1 cellular context compared by ENCODE assay signal in the genomic region with DNA sequence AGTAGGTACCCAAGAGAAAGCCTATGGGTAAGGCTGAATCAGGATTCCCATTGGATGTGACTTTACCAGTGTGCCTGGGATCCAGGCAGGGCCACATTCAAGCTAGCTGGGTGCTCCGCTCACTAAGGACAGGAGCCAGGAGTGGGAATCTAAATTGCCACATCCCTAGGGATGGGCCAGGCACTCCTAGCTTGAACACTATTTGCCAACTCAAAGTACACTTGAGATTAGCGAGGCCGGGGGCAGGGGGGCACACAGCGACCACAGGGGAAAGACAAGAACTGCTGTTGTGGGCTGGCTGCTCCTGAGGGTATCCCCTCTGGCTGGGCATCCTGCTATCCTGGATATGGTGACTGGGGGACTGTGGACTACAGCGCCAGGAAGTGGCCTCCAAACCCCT.
TF ChIP-seq lines count a peak whose summit lies in the region.

No MANE protein-coding gene starts in this region.

TF ChIP-seq in liver, 16 proteins besides CTCF, POLR2A, EP300 and RAD21:
- TF ChIP-seq FOXA1 (IDR thresholded peaks at IDR 0.05) (no peak), ATF3 (IDR thresholded peaks at IDR 0.05) (no peak), FOXA2 (IDR thresholded peaks at IDR 0.05) (peak; percentile 59), EGR1 (IDR thresholded peaks at IDR 0.05; ENCODE audit: low read depth in 2 of 2) (peak in 1 of 2 donors; percentile 31), HNF4G (IDR thresholded peaks at IDR 0.05) (peak; percentile 57), HNF4A (conservative IDR thresholded peaks at IDR 0.05) (peak; percentile 85 to 86), RXRA (IDR thresholded peaks at IDR 0.05) (peak; percentile 63 to 64), GABPA (IDR thresholded peaks at IDR 0.05 in 1 of 2, conservative IDR thresholded peaks at IDR 0.05 in 1 of 2) (no peak), YY1 (IDR thresholded peaks at IDR 0.05) (no peak), SP1 (IDR thresholded peaks at IDR 0.05) (peak; percentile 65), JUND (IDR thresholded peaks at IDR 0.05) (peak in 1 of 2 donors; percentile 49)
- TF ChIP-seq, protein P1, sequence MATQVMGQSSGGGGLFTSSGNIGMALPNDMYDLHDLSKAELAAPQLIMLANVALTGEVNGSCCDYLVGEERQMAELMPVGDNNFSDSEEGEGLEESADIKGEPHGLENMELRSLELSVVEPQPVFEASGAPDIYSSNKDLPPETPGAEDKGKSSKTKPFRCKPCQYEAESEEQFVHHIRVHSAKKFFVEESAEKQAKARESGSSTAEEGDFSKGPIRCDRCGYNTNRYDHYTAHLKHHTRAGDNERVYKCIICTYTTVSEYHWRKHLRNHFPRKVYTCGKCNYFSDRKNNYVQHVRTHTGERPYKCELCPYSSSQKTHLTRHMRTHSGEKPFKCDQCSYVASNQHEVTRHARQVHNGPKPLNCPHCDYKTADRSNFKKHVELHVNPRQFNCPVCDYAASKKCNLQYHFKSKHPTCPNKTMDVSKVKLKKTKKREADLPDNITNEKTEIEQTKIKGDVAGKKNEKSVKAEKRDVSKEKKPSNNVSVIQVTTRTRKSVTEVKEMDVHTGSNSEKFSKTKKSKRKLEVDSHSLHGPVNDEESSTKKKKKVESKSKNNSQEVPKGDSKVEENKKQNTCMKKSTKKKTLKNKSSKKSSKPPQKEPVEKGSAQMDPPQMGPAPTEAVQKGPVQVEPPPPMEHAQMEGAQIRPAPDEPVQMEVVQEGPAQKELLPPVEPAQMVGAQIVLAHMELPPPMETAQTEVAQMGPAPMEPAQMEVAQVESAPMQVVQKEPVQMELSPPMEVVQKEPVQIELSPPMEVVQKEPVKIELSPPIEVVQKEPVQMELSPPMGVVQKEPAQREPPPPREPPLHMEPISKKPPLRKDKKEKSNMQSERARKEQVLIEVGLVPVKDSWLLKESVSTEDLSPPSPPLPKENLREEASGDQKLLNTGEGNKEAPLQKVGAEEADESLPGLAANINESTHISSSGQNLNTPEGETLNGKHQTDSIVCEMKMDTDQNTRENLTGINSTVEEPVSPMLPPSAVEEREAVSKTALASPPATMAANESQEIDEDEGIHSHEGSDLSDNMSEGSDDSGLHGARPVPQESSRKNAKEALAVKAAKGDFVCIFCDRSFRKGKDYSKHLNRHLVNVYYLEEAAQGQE (IDR thresholded peaks at IDR 0.05): peak; percentile 47
